Comparison of ENCODE assay signal across 22 cellular contexts in the genomic region with DNA sequence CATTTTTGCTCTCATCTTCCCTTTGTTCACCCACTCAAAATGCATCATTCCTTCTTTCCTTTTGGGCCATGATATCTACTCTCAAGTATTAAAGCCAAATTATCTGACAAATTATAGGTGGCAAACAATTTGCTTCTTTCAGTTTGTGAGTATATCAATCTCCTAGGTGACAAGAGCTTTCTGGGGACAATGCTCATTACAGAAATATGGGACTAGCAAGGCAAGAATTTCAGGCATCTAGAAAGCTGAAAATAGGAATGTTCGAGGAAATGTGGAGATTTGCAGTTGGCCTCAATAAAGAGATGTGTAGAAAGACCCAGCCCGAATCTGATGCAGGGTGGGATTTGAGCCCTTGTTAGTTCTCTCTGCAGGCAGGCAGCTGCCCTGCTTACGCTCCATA.
"Had no signal": no experiment of that assay in that cellular context is flagged by ENCODE, and none has a peak within 500 bp of the region (broad histone marks: within the 10 kb centered on the region; RNA-seq: fewer than 3 reads in every experiment).

No MANE protein-coding gene starts in this region.

- H3K4me1 ChIP-seq: adrenal gland, vagina had no signal

- H3K27ac ChIP-seq: adrenal gland, ovary, right lobe of liver, skin epidermis, upper lobe of left lung, vagina, VCaP had no signal

- H3K4me3 ChIP-seq: adrenal gland, ovary, right lobe of liver, skin epidermis, upper lobe of left lung, vagina had no signal

- H3K36me3 ChIP-seq: adrenal gland, ovary, right lobe of liver, upper lobe of left lung, vagina had no signal

- ATAC-seq: activated T-cell treated with anti-CD3 and anti-CD28 coated beads, Interleukin-2, amount 50 U/mL, for 72 hours; left cardiac atrium; left ventricle myocardium superior; naive thymus-derived CD4-positive, alpha-beta T cell; right lobe of liver; stimulated activated naive CD8-positive, alpha-beta T cell treated with anti-CD3 and anti-CD28 coated beads, Interleukin-15, Interleukin-2, amounts not matched to agents 100 U/mL and 50 U/mL, for 24 hours had no signal

- H3K27me3 ChIP-seq: adrenal gland, ovary, right lobe of liver, upper lobe of left lung, vagina had no signal

- DNase-seq: activated CD4-positive, alpha-beta T cell treated with anti-CD3 and anti-CD28 coated beads for 4 hours; activated CD4-positive, alpha-beta T cell treated with anti-CD3 and anti-CD28 coated beads, Interleukin-2, amount 50 U/mL, for 4 hours; activated naive CD4-positive, alpha-beta T cell; activated T-cell treated with anti-CD3 and anti-CD28 coated beads for 4 hours; activated T-cell treated with anti-CD3 and anti-CD28 coated beads, Interleukin-2, amount 50 U/mL, for 72 hours; adrenal gland; aorta; caudate nucleus; dermis blood vessel endothelial cell; effector memory CD4-positive, alpha-beta T cell; left cardiac atrium; left ventricle myocardium superior; naive thymus-derived CD4-positive, alpha-beta T cell; ovary; right lobe of liver; stimulated activated CD4-positive, alpha-beta T cell treated with anti-CD3 and anti-CD28 coated beads, Interleukin-12 subunit alpha, Interleukin-12 subunit beta, amount 100 ng/mL, for 4 hours; stimulated activated CD4-positive, alpha-beta T cell treated with anti-CD3 and anti-CD28 coated beads, Interleukin-4, amount 100 ng/mL, for 1 hour; stimulated activated naive CD8-positive, alpha-beta T cell treated with anti-CD3 and anti-CD28 coated beads, Interleukin-15, Interleukin-2, amounts not matched to agents 100 U/mL and 50 U/mL, for 24 hours; upper lobe of left lung had no signal

- H3K9me3 ChIP-seq: adrenal gland, ovary, right lobe of liver, upper lobe of left lung, vagina had no signal
